ENCODE assay signal across 29 cellular contexts in genomic region chr18:37864122-37864521, GRCh38.
"Had no signal": no experiment of that assay in that cellular context is flagged by ENCODE, and none has a peak within 500 bp of the region (broad histone marks: within the 10 kb centered on the region; RNA-seq: fewer than 3 reads in every experiment).

No MANE protein-coding gene starts in this region.

- H3K4me1 ChIP-seq: foreskin keratinocyte, gastrocnemius medialis, heart right ventricle had no signal

- FAIRE-seq: astrocyte, bronchial epithelial cell had no signal

- H3K27ac ChIP-seq: brain microvascular endothelial cell, coronary artery, dorsolateral prefrontal cortex, foreskin keratinocyte, gastrocnemius medialis, heart right ventricle, hepatocyte, WERI-Rb-1 had no signal

- H3K36me3 ChIP-seq: brain microvascular endothelial cell, gastrocnemius medialis, heart right ventricle, WERI-Rb-1 had no signal

- ATAC-seq: activated CD4-positive, CD25-positive, alpha-beta regulatory T cell treated with anti-CD3 and anti-CD28 coated beads, Interleukin-2, amount 50 U/mL, for 24 hours; activated CD8-positive, alpha-beta T cell treated with anti-CD3 and anti-CD28 coated beads for 36 hours; activated T-cell treated with anti-CD3 and anti-CD28 coated beads, Interleukin-2, amount 50 U/mL, for 4 hours; activated T-helper 17 cell treated with anti-CD3 and anti-CD28 coated beads, Interleukin-2, amount 50 U/mL, for 72 hours; esophagus mucosa; foreskin keratinocyte; gastrocnemius medialis; heart right ventricle had no signal

- H3K27me3 ChIP-seq: brain microvascular endothelial cell, dorsolateral prefrontal cortex, gastrocnemius medialis, heart right ventricle, hepatocyte had no signal

- H3K4me2 ChIP-seq: hepatocyte had no signal

- DNase-seq: activated B cell treated with CpG ODN at 0.5 μM for 24 hours; activated CD4-positive, alpha-beta T cell treated with anti-CD3 and anti-CD28 coated beads for 48 hours; activated CD4-positive, alpha-beta T cell treated with anti-CD3 and anti-CD28 coated beads, Interleukin-2, amount 50 U/mL, for 1 hour; activated CD4-positive, alpha-beta T cell treated with anti-CD3 and anti-CD28 coated beads, Interleukin-2, amount 50 U/mL, for 48 hours; activated CD8-positive, alpha-beta memory T cell treated with anti-CD3 and anti-CD28 coated beads for 24 hours; activated CD8-positive, alpha-beta T cell treated with anti-CD3 and anti-CD28 coated beads for 36 hours; activated effector memory CD4-positive, alpha-beta T cell treated with Interleukin-2 at 50 U/mL for 16 hours; activated gamma-delta T cell treated with Interleukin-2 at 50 U/mL for 16 hours; activated naive CD4-positive, alpha-beta T cell treated with anti-CD3 and anti-CD28 coated beads, Interleukin-2, amount 50 U/mL, for 16 hours; activated naive CD4-positive, alpha-beta T cell treated with Interleukin-2 at 50 U/mL for 16 hours; activated T-cell treated with anti-CD3 and anti-CD28 coated beads, Interleukin-2, amount 50 U/mL, for 4 hours; amniotic stem cell; anterior cingulate cortex; brain microvascular endothelial cell; dorsolateral prefrontal cortex; effector memory CD4-positive, alpha-beta T cell; endodermal cell; foreskin keratinocyte; gastrocnemius medialis; heart right ventricle; T1000; WERI-Rb-1 had no signal

- H3K4me3 ChIP-seq: coronary artery, dorsolateral prefrontal cortex, gastrocnemius medialis, heart right ventricle, hepatocyte had no signal

- H3K79me2 ChIP-seq: hepatocyte had no signal

- H2AFZ ChIP-seq: hepatocyte had no signal

- H3K9me3 ChIP-seq: gastrocnemius medialis, heart right ventricle had no signal
